In the genomic region with DNA sequence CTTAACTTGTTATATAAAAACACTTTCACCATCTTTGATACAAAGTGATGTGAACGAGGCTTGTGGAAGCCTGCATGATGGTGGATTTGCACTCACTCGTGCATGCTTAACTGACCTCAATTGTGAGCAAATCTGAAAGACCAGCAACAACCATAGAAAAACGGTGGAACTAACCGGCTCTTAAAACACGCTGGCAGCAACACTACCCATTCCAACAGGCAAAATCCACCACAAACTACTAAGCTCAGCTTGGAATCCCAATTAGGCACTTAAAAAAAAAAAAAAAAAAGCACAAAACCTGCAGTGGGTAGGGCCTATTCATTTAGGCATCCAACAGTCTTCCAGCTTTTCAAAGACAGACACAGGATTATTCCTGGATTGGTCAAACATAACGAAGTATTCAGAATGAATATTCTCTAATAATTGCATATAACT, we compare ENCODE assay signal across 8 cellular contexts. TPM values are rescaled to one million over a fixed set of nuclear protein-coding genes. Genes with fewer than 3 reads are reported as not detected.
A peak's percentile ranks its signal among the peaks of the same experiment; 100 is the strongest.
DNase-seq lines count a peak whose midpoint lies in the region; TF ChIP-seq lines count a peak whose summit lies in the region.

No MANE protein-coding gene starts in this region.

- H3K27me3 Mint-ChIP-seq in activated CD4-positive, alpha-beta T cell treated with anti-CD3 and anti-CD28 coated beads, Interleukin-2, amount 10 ng/mL, durations not matched to agents 7 days and 5 days: no peaks in the 10 kb centered on the region

- POLR2A ChIA-PET in activated CD4-positive, alpha-beta T cell treated with anti-CD3 and anti-CD28 coated beads, Interleukin-2, amount 10 ng/mL, durations not matched to agents 7 days and 5 days (lab: Charles Lee): no interaction called here

- H3K27me3 ChIP-seq in effector memory CD4-positive, alpha-beta T cell (replicated peaks; ENCODE audit: control insufficient read depth, insufficient read depth, low read length, poor library complexity, severe bottlenecking): no peaks in the 10 kb centered on the region
- H3K27me3 ChIP-seq in neural cell (ENCODE audit: insufficient read depth, low read depth, low read length): no peaks in the 10 kb centered on the region

- H3K4me2 ChIP-seq in neural cell (ENCODE audit: low read length): peak overlapping the region; percentile 87

- no peaks in the 10 kb centered on the region for H3K9me3 ChIP-seq in effector memory CD4-positive, alpha-beta T cell (ENCODE audit: control insufficient read depth, low read length)
- H3K9me3 ChIP-seq in neural cell (ENCODE audit: low read length): no peaks in the 10 kb centered on the region

- H3K4me3 Mint-ChIP-seq in activated CD4-positive, alpha-beta T cell treated with anti-CD3 and anti-CD28 coated beads, Interleukin-2, amount 10 ng/mL, durations not matched to agents 7 days and 5 days: peak overlapping the region; percentile 87

- no peak for TF ChIP-seq EP300 in neural cell (conservative IDR thresholded peaks at IDR 0.05; ENCODE audit: poor library complexity, severe bottlenecking)

- H4K20me1 ChIP-seq in neural cell (ENCODE audit: insufficient read depth): peaks cover 6% of the 10 kb centered on the region

- peaks cover 30% of the 10 kb centered on the region for H3K4me1 ChIP-seq in effector memory CD4-positive, alpha-beta T cell (ENCODE audit: control insufficient read depth, insufficient read depth, low read length, poor library complexity, severe bottlenecking)

- peaks cover 63% of the 10 kb centered on the region for H3K79me2 ChIP-seq in neural cell (replicated peaks; ENCODE audit: insufficient read depth, low read length)

- H3K9ac ChIP-seq in neural cell (ENCODE audit: low read length): peak overlapping the region; percentile 98

- CTCF ChIA-PET in activated CD4-positive, alpha-beta T cell treated with anti-CD3 and anti-CD28 coated beads, Interleukin-2, amount 10 ng/mL, durations not matched to agents 7 days and 5 days (lab: Charles Lee): interaction anchor here (0.6 to 1.6 kb wide), 3 partner anchors 19 to 837 kb away, joined by 3 to 5 read pairs (median 3); no protein-coding TSS in a partner anchor

- no peak for TF ChIP-seq CTCF in neural cell (IDR thresholded peaks at IDR 0.05; ENCODE audit: poor library complexity, severe bottlenecking)

- no peak for DNase-seq in activated CD4-positive, alpha-beta T cell treated with anti-CD3 and anti-CD28 coated beads, Interleukin-2, amount 10 ng/mL, durations not matched to agents 7 days and 5 days
- no peak for DNase-seq in activated CD4-positive, alpha-beta T cell treated with anti-CD3 and anti-CD28 coated beads for 48 hours
- peak; percentile 52 for DNase-seq in OCI-M1 (lab: John Stamatoyannopoulos, UW)
- no peak for DNase-seq in effector memory CD4-positive, alpha-beta T cell
- no peak for DNase-seq in SIG-M5 (lab: John Stamatoyannopoulos, UW)
- DNase-seq in NCI-H510A (lab: John Stamatoyannopoulos, UW): no peak
- DNase-seq in NCI-H1048 (lab: John Stamatoyannopoulos, UW): no peak

- H2AFZ ChIP-seq in neural cell (ENCODE audit: low read depth, low read length): no peak overlapping the region

- H3K9me3 Mint-ChIP-seq in activated CD4-positive, alpha-beta T cell treated with anti-CD3 and anti-CD28 coated beads, Interleukin-2, amount 10 ng/mL, durations not matched to agents 7 days and 5 days: no peaks in the 10 kb centered on the region

- no peak for TF ChIP-seq RAD21 in neural cell (conservative IDR thresholded peaks at IDR 0.05)

- peaks cover 33% of the 10 kb centered on the region for H3K36me3 Mint-ChIP-seq in activated CD4-positive, alpha-beta T cell treated with anti-CD3 and anti-CD28 coated beads, Interleukin-2, amount 10 ng/mL, durations not matched to agents 7 days and 5 days (ENCODE audit: low read depth)

- H3K27ac ChIP-seq in effector memory CD4-positive, alpha-beta T cell (ENCODE audit: insufficient read depth, low read length, poor library complexity, severe bottlenecking): peak overlapping the region; percentile 27
- H3K27ac ChIP-seq in neural cell (ENCODE audit: low read length): peak overlapping the region; percentile 96

- no peaks in the 10 kb centered on the region for H3K36me3 ChIP-seq in effector memory CD4-positive, alpha-beta T cell (ENCODE audit: control insufficient read depth, insufficient read depth, low read length)
- H3K36me3 ChIP-seq in neural cell (ENCODE audit: insufficient read depth, low read length): no peaks in the 10 kb centered on the region

- peaks cover 8% of the 10 kb centered on the region for H3F3A ChIP-seq in neural cell (ENCODE audit: insufficient read depth, low read length, poor library complexity, severe bottlenecking)

- peak overlapping the region; percentile 19 for H3K4me3 ChIP-seq in effector memory CD4-positive, alpha-beta T cell (ENCODE audit: insufficient read depth, low read depth, low read length, poor library complexity, severe bottlenecking)
- peak overlapping the region; percentile 97 for H3K4me3 ChIP-seq in neural cell (ENCODE audit: low read length)

- peak overlapping the region; percentile 83 for H3K27ac Mint-ChIP-seq in activated CD4-positive, alpha-beta T cell treated with anti-CD3 and anti-CD28 coated beads, Interleukin-2, amount 10 ng/mL, durations not matched to agents 7 days and 5 days

- no peaks in the 10 kb centered on the region for H3K9me2 ChIP-seq in neural cell (ENCODE audit: insufficient read depth, low read length)

- peaks cover 56% of the 10 kb centered on the region for H3K4me1 Mint-ChIP-seq in activated CD4-positive, alpha-beta T cell treated with anti-CD3 and anti-CD28 coated beads, Interleukin-2, amount 10 ng/mL, durations not matched to agents 7 days and 5 days

TF ChIP-seq in neural cell, 6 proteins besides CTCF, POLR2A, EP300 and RAD21:
- TF ChIP-seq, protein P1, sequence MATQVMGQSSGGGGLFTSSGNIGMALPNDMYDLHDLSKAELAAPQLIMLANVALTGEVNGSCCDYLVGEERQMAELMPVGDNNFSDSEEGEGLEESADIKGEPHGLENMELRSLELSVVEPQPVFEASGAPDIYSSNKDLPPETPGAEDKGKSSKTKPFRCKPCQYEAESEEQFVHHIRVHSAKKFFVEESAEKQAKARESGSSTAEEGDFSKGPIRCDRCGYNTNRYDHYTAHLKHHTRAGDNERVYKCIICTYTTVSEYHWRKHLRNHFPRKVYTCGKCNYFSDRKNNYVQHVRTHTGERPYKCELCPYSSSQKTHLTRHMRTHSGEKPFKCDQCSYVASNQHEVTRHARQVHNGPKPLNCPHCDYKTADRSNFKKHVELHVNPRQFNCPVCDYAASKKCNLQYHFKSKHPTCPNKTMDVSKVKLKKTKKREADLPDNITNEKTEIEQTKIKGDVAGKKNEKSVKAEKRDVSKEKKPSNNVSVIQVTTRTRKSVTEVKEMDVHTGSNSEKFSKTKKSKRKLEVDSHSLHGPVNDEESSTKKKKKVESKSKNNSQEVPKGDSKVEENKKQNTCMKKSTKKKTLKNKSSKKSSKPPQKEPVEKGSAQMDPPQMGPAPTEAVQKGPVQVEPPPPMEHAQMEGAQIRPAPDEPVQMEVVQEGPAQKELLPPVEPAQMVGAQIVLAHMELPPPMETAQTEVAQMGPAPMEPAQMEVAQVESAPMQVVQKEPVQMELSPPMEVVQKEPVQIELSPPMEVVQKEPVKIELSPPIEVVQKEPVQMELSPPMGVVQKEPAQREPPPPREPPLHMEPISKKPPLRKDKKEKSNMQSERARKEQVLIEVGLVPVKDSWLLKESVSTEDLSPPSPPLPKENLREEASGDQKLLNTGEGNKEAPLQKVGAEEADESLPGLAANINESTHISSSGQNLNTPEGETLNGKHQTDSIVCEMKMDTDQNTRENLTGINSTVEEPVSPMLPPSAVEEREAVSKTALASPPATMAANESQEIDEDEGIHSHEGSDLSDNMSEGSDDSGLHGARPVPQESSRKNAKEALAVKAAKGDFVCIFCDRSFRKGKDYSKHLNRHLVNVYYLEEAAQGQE (IDR thresholded peaks at IDR 0.05; ENCODE audit: borderline replicate concordance): no peak
- TF ChIP-seq POLR2AphosphoS5 (IDR thresholded peaks at IDR 0.05) (no peak), MXI1 (conservative IDR thresholded peaks at IDR 0.05; ENCODE audit: poor library complexity, severe bottlenecking) (no peak), EZH2 (IDR thresholded peaks at IDR 0.05; ENCODE audit: borderline replicate concordance, insufficient read depth, low read length, poor library complexity, severe bottlenecking) (no peak), SMC3 (conservative IDR thresholded peaks at IDR 0.05; ENCODE audit: poor library complexity) (no peak), TAF1 (IDR thresholded peaks at IDR 0.05; ENCODE audit: low read depth) (no peak)

RNA-seq across cellular contexts. Expression of a gene that starts 1.8 kb away (rescaled TPM):
- 100 to 1,000 TPM; 219 to 242 TPM for total RNA-seq in activated CD4-positive, alpha-beta T cell treated with anti-CD3 and anti-CD28 coated beads, Interleukin-2, amount 10 ng/mL, durations not matched to agents 7 days and 5 days
- 318 and 352 TPM in 2 replicates for polyA plus RNA-seq in neural cell
- 516 and 517 TPM in 2 replicates for polyA minus RNA-seq in neural cell
